8 cellular contexts compared by ENCODE assay signal in the genomic region with DNA sequence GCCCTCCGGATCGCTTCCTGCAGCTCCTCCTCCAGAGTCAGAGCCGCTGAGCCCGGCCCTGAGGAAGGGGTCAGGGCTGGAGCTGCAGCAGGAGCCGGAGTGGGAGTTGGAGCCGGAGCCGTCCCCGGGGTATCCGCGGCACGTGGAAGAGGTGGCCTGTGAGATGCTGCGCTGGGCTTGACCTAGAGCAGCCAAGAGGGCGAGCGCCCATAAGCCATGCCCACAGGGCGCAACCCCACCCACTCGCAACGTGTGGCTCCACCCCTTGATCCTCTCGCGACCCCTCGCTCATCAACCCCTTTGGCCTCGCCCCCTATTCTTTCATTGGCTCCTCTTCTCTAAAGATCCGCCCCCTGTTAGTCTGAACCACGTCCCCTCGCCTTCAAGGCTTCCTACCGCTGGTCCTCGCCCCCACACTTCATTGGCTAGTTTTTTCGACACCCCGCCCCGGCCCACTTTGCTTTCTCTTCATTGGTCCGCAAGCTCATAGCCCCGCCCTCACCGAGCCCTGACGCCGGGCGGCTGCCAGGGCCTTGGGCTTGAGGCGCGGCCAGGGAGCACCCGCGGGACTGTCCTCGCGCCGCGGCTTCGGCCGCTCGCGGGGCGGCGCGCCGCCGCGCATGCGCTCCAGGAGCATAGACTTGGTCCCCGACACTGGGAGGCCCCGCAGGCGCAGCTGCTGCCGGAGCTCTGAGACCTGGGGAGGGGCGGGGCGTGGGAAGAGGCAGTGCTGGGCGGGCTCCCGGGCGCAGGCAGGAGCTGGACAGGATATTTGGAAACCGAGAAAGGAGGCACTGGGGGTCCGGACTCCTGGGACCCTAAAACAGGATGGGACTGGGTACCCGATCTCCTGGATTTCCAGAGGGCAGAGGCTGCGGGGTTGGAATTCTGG. TPM values are rescaled to one million over a fixed set of nuclear protein-coding genes. Genes with fewer than 3 reads are reported as not detected.
DNase-seq lines count a peak whose midpoint lies in the region; ATAC-seq, FAIRE-seq and TF ChIP-seq lines count a peak whose summit lies in the region.

No MANE protein-coding gene starts in this region.

- H3K79me2 ChIP-seq in MM.1S (ENCODE audit: low read length): no peaks in the 10 kb centered on the region

- ATAC-seq in gastroesophageal sphincter: peak; percentile 96

- H3K4me3 ChIP-seq in MM.1S (ENCODE audit: low read length) (peak overlapping the region; percentile 74), gastroesophageal sphincter (peak overlapping the region; percentile 63 to 65), neuronal stem cell (ENCODE audit: low read length in 2 of 2) (peak overlapping the region; percentile 66 to 99), subcutaneous abdominal adipose tissue (ENCODE audit: low read depth in 1 of 5, low read length in 5 of 5) (peak overlapping the region; percentile 72 to 79 (median 74))

- H2AFZ ChIP-seq in MM.1S (ENCODE audit: low read length) (peak overlapping the region; percentile 100), neuronal stem cell (ENCODE audit: low read length) (peak overlapping the region; percentile 95)

- TF ChIP-seq EP300 in gastroesophageal sphincter (IDR thresholded peaks at IDR 0.05): no peak

- H3K4me1 ChIP-seq in MM.1S (ENCODE audit: low read length): 0 out of 2 replicates have a peak, but pooled peaks cover 4% of the 10 kb centered on the region
- peaks cover 0 to 59% (median 37%) of the 10 kb centered on the region in 3 donors for H3K4me1 ChIP-seq in gastroesophageal sphincter
- peaks cover 25 to 27% of the 10 kb centered on the region in 2 donors for H3K4me1 ChIP-seq in neuronal stem cell (ENCODE audit: control insufficient read depth in 2 of 2, insufficient read depth in 1 of 2, low read depth in 1 of 2, low read length in 2 of 2)
- H3K4me1 ChIP-seq in subcutaneous abdominal adipose tissue (ENCODE audit: control insufficient read depth in 5 of 5, insufficient read depth in 5 of 5, low read length in 5 of 5): peaks cover 5 to 46% (median 39%) of the 10 kb centered on the region in 5 donors

- H2BK5ac ChIP-seq in neuronal stem cell (ENCODE audit: low read length): peak overlapping the region; percentile 87

- peak overlapping the region; percentile 55 for H3K4ac ChIP-seq in neuronal stem cell (ENCODE audit: low read length)

- no peak overlapping the region for H4K8ac ChIP-seq in neuronal stem cell (ENCODE audit: low read depth, low read length)

- peak; percentile 99 for FAIRE-seq in G401.6 (lab: Jason Lieb, UNC)

- no peak overlapping the region for H2BK120ac ChIP-seq in neuronal stem cell (ENCODE audit: low read depth, low read length)

- H3K79me1 ChIP-seq in neuronal stem cell (ENCODE audit: low read depth, low read length): no peaks in the 10 kb centered on the region

- no peaks in the 10 kb centered on the region for H4K20me1 ChIP-seq in MM.1S (ENCODE audit: insufficient read depth, low read length)

- H3K36me3 ChIP-seq in MM.1S (replicated peaks; ENCODE audit: insufficient read depth, low read length): no peaks in the 10 kb centered on the region
- no peaks in the 10 kb centered on the region for H3K36me3 ChIP-seq in gastroesophageal sphincter
- H3K36me3 ChIP-seq in neuronal stem cell (replicated peaks in 1 of 2; ENCODE audit: control insufficient read depth in 2 of 2, insufficient read depth in 2 of 2, low read length in 2 of 2): no peaks in the 10 kb centered on the region
- no peaks in the 10 kb centered on the region for H3K36me3 ChIP-seq in subcutaneous abdominal adipose tissue (ENCODE audit: control insufficient read depth in 5 of 5, insufficient read depth in 5 of 5, low read length in 5 of 5)

- H3K9me2 ChIP-seq in MM.1S (replicated peaks; ENCODE audit: insufficient read depth, low read length): no peaks in the 10 kb centered on the region

- H3K9me3 ChIP-seq in MM.1S (replicated peaks; ENCODE audit: insufficient read depth, low read length) (no peaks in the 10 kb centered on the region), gastroesophageal sphincter (no peaks in the 10 kb centered on the region), neuronal stem cell (replicated peaks in 1 of 2; ENCODE audit: control insufficient read depth in 2 of 2, insufficient read depth in 1 of 2, low read depth in 1 of 2, low read length in 2 of 2) (no peaks in the 10 kb centered on the region), subcutaneous abdominal adipose tissue (ENCODE audit: control insufficient read depth in 5 of 5, low read length in 5 of 5) (peaks cover 0 to 7% (median 5%) of the 10 kb centered on the region in 5 donors)

- WGBS in gastroesophageal sphincter (ENCODE audit: low coverage in 1 of 2), 2 donors: 0% methylated on average over 12 to 13 of the region's 67 CpGs
- WGBS in neuronal stem cell (ENCODE audit: extremely low coverage in 2 of 2, insufficient read length in 2 of 2, insufficient replicate concordance in 1 of 2), 2 donors: no CpG with 5 or more reads among the region's 67 CpGs

- H3K9ac ChIP-seq in MM.1S (ENCODE audit: low read length) (peak overlapping the region; percentile 65; the same call in 1 of the 2 replicates), neuronal stem cell (ENCODE audit: low read depth, low read length, poor library complexity) (peak overlapping the region; percentile 86), subcutaneous abdominal adipose tissue (ENCODE audit: low read length in 5 of 5) (peak overlapping the region in 4 of 5 donors; percentile 60 to 81 (median 73))

- H2BK12ac ChIP-seq in neuronal stem cell (ENCODE audit: low read length): no peak overlapping the region

- no peaks in the 10 kb centered on the region for H3F3A ChIP-seq in MM.1S (ENCODE audit: insufficient read depth, low read length)

- H3K27me3 ChIP-seq in MM.1S (replicated peaks; ENCODE audit: insufficient read depth, low read length) (peaks cover 62% of the 10 kb centered on the region), gastroesophageal sphincter (no peaks in the 10 kb centered on the region), neuronal stem cell (ENCODE audit: control insufficient read depth in 3 of 3, insufficient read depth in 3 of 3, low read depth in 1 of 3, low read length in 3 of 3) (no peaks in the 10 kb centered on the region), subcutaneous abdominal adipose tissue (ENCODE audit: control insufficient read depth in 5 of 5, insufficient read depth in 4 of 5, low read length in 5 of 5) (no peaks in the 10 kb centered on the region)

- peak in 1 of 2 donors; percentile 29 for TF ChIP-seq POLR2A in gastroesophageal sphincter (IDR thresholded peaks at IDR 0.05)

- H3K27ac ChIP-seq in MM.1S (ENCODE audit: low read length) (no peak overlapping the region), gastroesophageal sphincter (peak overlapping the region; percentile 66 to 92 (median 86)), neuronal stem cell (replicated peaks; ENCODE audit: low read length) (peak overlapping the region; percentile 89), subcutaneous abdominal adipose tissue (ENCODE audit: low read depth, low read length) (peak overlapping the region; percentile 60)

- TF ChIP-seq CTCF in MM.1S (IDR thresholded peaks at IDR 0.05; ENCODE audit: low read length) (no peak), gastroesophageal sphincter (IDR thresholded peaks at IDR 0.05) (peak in 1 of 4 experiments; percentile 30)

- H2AK5ac ChIP-seq in neuronal stem cell (ENCODE audit: low read depth, low read length): peak overlapping the region; percentile 93

- peak overlapping the region; percentile 100 for H3K4me2 ChIP-seq in MM.1S (ENCODE audit: low read depth, low read length)
- H3K4me2 ChIP-seq in neuronal stem cell (ENCODE audit: insufficient read depth, low read length, poor library complexity, severe bottlenecking): peak overlapping the region; percentile 99

- peak overlapping the region; percentile 31 for H3K14ac ChIP-seq in neuronal stem cell (ENCODE audit: low read length)

- H3K18ac ChIP-seq in neuronal stem cell (ENCODE audit: low read length): peak overlapping the region; percentile 92

- peak; percentile 99 for DNase-seq in HCEC 1CT
- DNase-seq in MM.1S: peak; percentile 99
- DNase-seq in SIG-M5 treated with dmso at 0.1 percent for 504 hours (lab: John Stamatoyannopoulos, UW; ENCODE audit: unreplicated experiment): peak; percentile 99
- peak; percentile 98 for DNase-seq in activated naive CD4-positive, alpha-beta T cell treated with Interleukin-2 at 50 U/mL for 16 hours
- peak; percentile 100 for DNase-seq in neuronal stem cell (ENCODE audit: low spot score)

- H3K23ac ChIP-seq in neuronal stem cell (ENCODE audit: low read depth, low read length, poor library complexity): peak overlapping the region; percentile 85

- no peak overlapping the region for H4K91ac ChIP-seq in neuronal stem cell (ENCODE audit: low read depth, low read length, poor library complexity)

- H2BK15ac ChIP-seq in neuronal stem cell (ENCODE audit: low read length): peak overlapping the region; percentile 94

RNA-seq across cellular contexts. Expression of gene MAMSTR, which starts 5.4 kb away (rescaled TPM):
- total RNA-seq in gastroesophageal sphincter: 1 to 10 TPM in 2 of 4 donors, under 1 TPM in 2; 0.25 to 3.7 (median 1.3) TPM
- polyA plus RNA-seq in neuronal stem cell (2013, experiment 1 of 2): 1.1 TPM
- polyA plus RNA-seq in neuronal stem cell (2013, experiment 2 of 2): 0.90 TPM

RNA-seq across cellular contexts. Expression of gene FUT2, which starts 18.3 kb away (rescaled TPM):
- 1 to 10 TPM in 1 of 4 donors, not detected in 3; 3.4 TPM for total RNA-seq in gastroesophageal sphincter
- 0.06 TPM for polyA plus RNA-seq in neuronal stem cell (2013, experiment 1 of 2)
- 0.21 TPM for polyA plus RNA-seq in neuronal stem cell (2013, experiment 2 of 2)

RNA-seq across cellular contexts. Expression of gene RASIP1, which starts 26.3 kb away (rescaled TPM):
- total RNA-seq in gastroesophageal sphincter: 10 to 100 TPM in 3 of 4 donors, 1 to 10 TPM in 1; 9.8 to 16.4 (median 10.3) TPM
- polyA plus RNA-seq in neuronal stem cell (2013, experiment 1 of 2): 1.1 TPM
- 1.1 TPM for polyA plus RNA-seq in neuronal stem cell (2013, experiment 2 of 2)

RNA-seq across cellular contexts. Expression of gene IZUMO1, which starts 32.6 kb away (rescaled TPM):
- total RNA-seq in gastroesophageal sphincter: under 1 TPM in 1 of 4 donors, not detected in 3; 0.27 TPM
- polyA plus RNA-seq in neuronal stem cell (2013, experiment 1 of 2): 0.01 TPM
- 0.03 TPM for polyA plus RNA-seq in neuronal stem cell (2013, experiment 2 of 2)

RNA-seq across cellular contexts. Expression of gene FUT1, which starts 38.3 kb away (rescaled TPM):
- 1 to 10 TPM in 3 of 4 donors, under 1 TPM in 1; 0.54 to 3.5 (median 2.6) TPM for total RNA-seq in gastroesophageal sphincter
- 0.99 TPM for polyA plus RNA-seq in neuronal stem cell (2013, experiment 1 of 2)
- 1.0 TPM for polyA plus RNA-seq in neuronal stem cell (2013, experiment 2 of 2)
